11 cellular contexts compared by ENCODE assay signal in the genomic region with DNA sequence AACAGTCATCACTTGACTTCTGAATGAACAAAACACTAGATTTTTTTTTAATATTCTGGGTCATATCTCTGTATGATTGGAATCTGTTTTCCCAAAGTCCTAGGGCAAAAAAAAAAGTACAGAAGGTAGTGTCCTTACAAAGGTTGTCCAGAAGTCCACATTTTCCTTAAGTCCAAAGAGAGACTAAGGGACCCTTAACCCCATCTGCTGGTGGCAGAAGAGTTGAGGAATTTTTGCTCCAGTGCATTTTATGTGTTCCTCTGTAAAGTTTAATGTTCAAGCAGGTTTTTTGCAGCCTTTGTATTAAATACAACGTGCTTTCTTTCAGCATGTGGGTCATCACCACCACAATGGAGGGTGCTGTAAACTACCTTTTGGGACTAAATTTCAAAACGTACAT.
DNase-seq lines count a peak whose midpoint lies in the region; ATAC-seq and TF ChIP-seq lines count a peak whose summit lies in the region.
"Had no signal": no experiment of that assay in that cellular context is flagged by ENCODE, and none has a peak within 500 bp of the region (broad histone marks: within the 10 kb centered on the region; RNA-seq: fewer than 3 reads in every experiment).

No MANE protein-coding gene starts in this region.

- WGBS in IMR-90 (ENCODE audit: extremely low coverage in 2 of 2, insufficient read length in 1 of 2), 2 experiments: no CpG with 5 or more reads among the region's 2 CpGs

- peak; percentile 58 for TF ChIP-seq RAD21 in IMR-90 (IDR thresholded peaks at IDR 0.05; ENCODE audit: low read length)

- H2BK15ac ChIP-seq in IMR-90 (ENCODE audit: low read depth, low read length): no peak overlapping the region

- H4K5ac ChIP-seq in IMR-90 (ENCODE audit: low read depth, low read length): no peak overlapping the region

- no peak overlapping the region for H2AFZ ChIP-seq in IMR-90 (replicated peaks; ENCODE audit: low read length, poor library complexity)

- no peak overlapping the region for H3K4me3 ChIP-seq in IMR-90 (ENCODE audit: insufficient read depth, low read depth, low read length)

- H3K79me1 ChIP-seq in IMR-90 (ENCODE audit: low read depth in 1 of 2, low read length in 2 of 2): no peaks in the 10 kb centered on the region

- no peak overlapping the region for H3K14ac ChIP-seq in IMR-90 (replicated peaks; ENCODE audit: low read depth, low read length)

- no peak overlapping the region for H2AK5ac ChIP-seq in IMR-90 (ENCODE audit: low read depth, low read length)

- intact Hi-C loops in IMR-90 (cut with micrococcal nuclease): loop anchor here (1.0 kb wide), 2 partner anchors 178 to 347 kb away; no protein-coding TSS in a partner anchor

- no peak overlapping the region for H3K4ac ChIP-seq in IMR-90 (ENCODE audit: low read depth, low read length)

- H3K9me1 ChIP-seq in IMR-90 (ENCODE audit: insufficient read depth, low read length): no peaks in the 10 kb centered on the region

- H3K23ac ChIP-seq in IMR-90 (ENCODE audit: low read depth, low read length): no peak overlapping the region

- no peak overlapping the region for H2AK9ac ChIP-seq in IMR-90 (replicated peaks; ENCODE audit: low read depth, low read length, poor library complexity)

- DNase-seq in AG20443 (ENCODE audit: low spot score) (peak; percentile 30), IMR-90 (peak; percentile 54), amniotic stem cell (lab: John Stamatoyannopoulos, UW) (peak; percentile 26), kidney glomerular epithelial cell (lab: John Stamatoyannopoulos, UW) (peak; percentile 44), UCSD-AML1 (lab: John Stamatoyannopoulos, UW; ENCODE audit: unreplicated experiment) (no peak)
- no peak for DNase-seq in effector CD4-positive, alpha-beta T cell
- DNase-seq: DND-41, SHP77 had no signal

- peaks cover 2% of the 10 kb centered on the region; the same call in 1 of the 2 replicates for H3K27me3 ChIP-seq in IMR-90 (ENCODE audit: control insufficient read depth, insufficient read depth, low read length)

- H2BK20ac ChIP-seq in IMR-90 (ENCODE audit: low read depth, low read length): no peak overlapping the region

- H3K9ac ChIP-seq in IMR-90 (ENCODE audit: low read depth, low read length): no peak overlapping the region

- TF ChIP-seq CTCF in IMR-90 (conservative IDR thresholded peaks at IDR 0.05; ENCODE audit: low read depth, low read length): peak; percentile 49

- no peak overlapping the region for H4K8ac ChIP-seq in IMR-90 (ENCODE audit: low read depth in 2 of 2, low read length in 2 of 2)

- no peaks in the 10 kb centered on the region for H3K36me3 ChIP-seq in IMR-90 (ENCODE audit: control insufficient read depth, insufficient read depth, low read length)

- no peak overlapping the region for H3K56ac ChIP-seq in IMR-90 (ENCODE audit: extremely low read depth, insufficient read depth, low read length)

- H3K4me2 ChIP-seq in IMR-90 (ENCODE audit: low read depth, low read length): no peak overlapping the region

- no peak overlapping the region for H3K18ac ChIP-seq in IMR-90 (ENCODE audit: low read depth, low read length)

- no peak overlapping the region for H3K27ac ChIP-seq in IMR-90 (ENCODE audit: insufficient read depth, low read length)

- no peak for TF ChIP-seq POLR2A in IMR-90 (IDR thresholded peaks at IDR 0.05; ENCODE audit: low read depth, low read length)

- no peaks in the 10 kb centered on the region for H3K4me1 ChIP-seq in IMR-90 (ENCODE audit: control insufficient read depth, insufficient read depth, low read length)

- no peaks in the 10 kb centered on the region for H4K20me1 ChIP-seq in IMR-90 (ENCODE audit: insufficient read depth, low read length)

- CTCF ChIA-PET in IMR-90 (lab: Yijun Ruan, JAX): interaction anchor here (0.7 kb wide), 2 partner anchors 160 to 592 kb away, joined by 3 to 6 read pairs; no protein-coding TSS in a partner anchor

- H2BK5ac ChIP-seq in IMR-90 (ENCODE audit: low read depth, low read length, poor library complexity, severe bottlenecking): no peak overlapping the region

- in situ Hi-C loops in IMR-90 (cut with MboI; ENCODE audit: low sequenced_read_pairs): no loop called here

- H3K9me3 ChIP-seq in IMR-90 (ENCODE audit: control insufficient read depth, insufficient read depth, low read length): no peaks in the 10 kb centered on the region

- H4K91ac ChIP-seq in IMR-90 (ENCODE audit: insufficient read depth, low read depth, low read length): no peak overlapping the region

- ATAC-seq in IMR-90 (ENCODE audit: low read depth): peak; percentile 46; the same call in 1 of the 2 replicates
- no peak for ATAC-seq in HG03460 (IDR thresholded peaks at IDR 0.05; ENCODE audit: unreplicated experiment)
- no peak for ATAC-seq in GM18858 (IDR thresholded peaks at IDR 0.05; ENCODE audit: unreplicated experiment)
- ATAC-seq: stimulated activated memory B cell treated with anti-CD40 and anti-IgM and Interleukin-4, amounts not matched to agents 10 μg/mL and 1 μg/mL and 100 μg/mL, for 72 hours had no signal

- dilution Hi-C loops in IMR-90 (cut with HindIII; ENCODE audit: low sequenced_read_pairs, unreplicated experiment): no loop called here

- POLR2A ChIA-PET in IMR-90 (lab: Charles Lee; ENCODE audit: unreplicated experiment): no interaction called here

- no peak overlapping the region for H2BK120ac ChIP-seq in IMR-90 (ENCODE audit: low read depth, low read length)

- BruUV-seq in IMR-90 (replicated peaks; lab: Mats Ljungman, UMichigan): no TSS peak

TF ChIP-seq in IMR-90, 13 proteins besides CTCF, POLR2A, EP300 and RAD21:
- TF ChIP-seq SMC3 (IDR thresholded peaks at IDR 0.05; ENCODE audit: low read depth, low read length): peak; percentile 58
- no peak for TF ChIP-seq RCOR1 (IDR thresholded peaks at IDR 0.05; ENCODE audit: insufficient replicate concordance, low read length)

Comparison
In these comparisons a context has a peak if more than half of its experiments do, and no peak if none do; other contexts are left out.
1. DNase-seq: peak in AG20443 (single experiment), IMR-90 (single experiment), amniotic stem cell (single experiment) and kidney glomerular epithelial cell (single experiment); none in effector CD4-positive, alpha-beta T cell (single experiment) and UCSD-AML1 (single experiment).